ENCODE assay signal across 8 cellular contexts in the genomic region with DNA sequence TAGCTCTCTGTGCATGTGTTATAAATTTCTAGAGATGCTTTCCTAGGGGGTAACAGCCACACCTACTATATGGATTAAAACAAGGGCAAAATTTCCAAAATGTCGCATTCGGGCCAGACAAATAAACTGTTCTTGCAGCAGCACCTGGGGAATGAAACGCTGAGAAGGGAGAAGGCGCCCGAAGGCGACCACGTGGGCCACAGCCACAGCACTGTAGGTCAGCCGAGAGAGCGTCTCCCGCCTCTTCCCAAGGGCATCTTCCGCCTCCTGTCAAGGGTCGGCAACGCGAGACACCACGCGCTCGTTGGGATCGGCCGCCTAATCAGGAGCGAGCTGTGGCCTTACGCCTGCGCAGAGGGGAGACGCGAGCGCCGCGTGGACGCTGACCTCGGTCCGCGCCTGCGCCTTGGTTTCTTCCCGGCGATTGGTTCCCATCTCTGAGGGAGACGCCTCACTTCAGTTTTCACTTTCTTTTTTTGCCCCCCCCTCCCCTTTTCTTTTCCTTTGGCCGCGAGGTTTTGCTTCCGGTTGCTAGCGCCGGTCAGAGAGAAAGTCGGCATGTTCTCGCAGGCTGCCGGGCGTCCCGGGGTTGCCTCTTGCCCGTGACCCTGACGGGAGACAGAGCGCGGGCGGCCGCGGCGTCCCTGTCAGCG. TPM values are rescaled to one million over a fixed set of nuclear protein-coding genes. Genes with fewer than 3 reads are reported as not detected.
DNase-seq lines count a peak whose midpoint lies in the region; ATAC-seq and FAIRE-seq lines count a peak whose summit lies in the region.

A gene with protein sequence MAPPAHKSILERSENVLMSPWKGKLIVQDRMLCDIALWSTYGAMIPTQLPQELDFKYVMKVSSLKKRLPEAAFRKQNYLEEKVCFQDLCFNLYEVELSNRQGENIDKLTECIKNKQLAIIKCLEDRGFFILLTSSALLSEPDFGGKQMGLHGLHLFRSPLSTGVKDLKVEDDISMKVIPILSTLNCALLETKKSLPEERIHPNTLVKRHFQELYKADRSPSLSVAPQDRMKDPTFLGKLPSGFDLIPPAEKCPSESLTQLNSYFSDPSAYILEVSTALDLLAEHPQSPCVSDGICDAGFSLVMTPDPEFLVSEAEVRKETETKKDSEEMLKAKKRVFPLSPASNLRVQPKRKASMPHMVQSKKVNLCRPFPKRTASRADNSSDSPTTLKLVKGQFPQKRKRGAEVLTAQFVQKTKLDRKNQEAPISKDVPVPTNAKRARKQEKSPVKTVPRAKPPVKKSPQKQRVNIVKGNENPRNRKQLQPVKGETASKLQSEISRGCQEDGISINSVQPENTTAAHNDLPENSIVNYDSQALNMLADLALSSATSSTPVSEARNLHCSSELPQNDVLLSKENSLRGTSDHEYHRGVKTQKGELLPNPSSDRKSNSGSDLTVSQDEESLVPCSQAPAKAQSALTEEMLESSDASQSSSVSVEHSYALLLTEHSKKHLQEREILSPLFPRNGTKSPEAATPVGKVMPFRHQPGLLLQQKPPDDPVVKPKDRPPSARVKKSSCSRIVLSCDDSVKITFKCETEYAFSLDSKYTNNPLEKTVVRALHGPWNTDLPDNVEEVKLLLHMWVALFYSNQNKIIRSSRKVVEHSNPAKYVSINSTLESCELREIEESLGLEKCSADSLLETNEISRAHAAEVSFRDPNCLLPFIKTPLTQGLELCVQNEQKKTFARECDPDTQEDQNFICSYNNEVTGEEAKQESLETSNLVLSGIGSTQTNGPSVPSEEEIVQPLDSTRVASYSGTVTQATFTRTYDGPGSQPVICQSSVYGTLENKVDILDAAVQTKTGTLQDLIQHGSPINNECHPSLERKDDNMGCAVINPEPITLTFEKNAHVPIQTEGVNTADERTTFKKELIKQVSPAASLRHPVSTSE (N-terminal part only) (plus strand): TSS at position 521 of the 653 bp plus-strand sequence. CDS start 35,805 bp downstream, outside the sequence.

- DNase-seq in GM18507 (ENCODE audit: extremely low spot score, insufficient read length, low read depth) (peak; percentile 94), NCI-H2081 (lab: John Stamatoyannopoulos, UW) (peak; percentile 94 to 95), T1000 (lab: John Stamatoyannopoulos, UW) (peak; percentile 85), astrocyte of the hippocampus (ENCODE audit: low read depth, low spot score) (peak; percentile 99), hepatic stellate cell (ENCODE audit: low spot score) (peak; percentile 97), aorta (peak; percentile 99)

- H3K4me3 ChIP-seq in rectal smooth muscle tissue (ENCODE audit: low read length): peak within 1 kb of the TSS; percentile 94
- peak within 1 kb of the TSS; percentile 81 to 90 for H3K4me3 ChIP-seq in aorta (ENCODE audit: low read length in 2 of 2)

- H3K27ac ChIP-seq in rectal smooth muscle tissue (ENCODE audit: low read depth, low read length) (peak within 1 kb of the TSS; percentile 72), aorta (ENCODE audit: low read depth in 1 of 2, low read length in 2 of 2) (peak within 1 kb of the TSS in 1 of 2 donors; percentile 73)

- H3K27me3 ChIP-seq in rectal smooth muscle tissue (ENCODE audit: control insufficient read depth, insufficient read depth, low read length) (no peaks in the 10 kb centered on the region), aorta (ENCODE audit: control insufficient read depth in 1 of 2, insufficient read depth in 2 of 2, low read length in 1 of 2) (no peaks in the 10 kb centered on the region)

- intact Hi-C loops in aorta (cut with DNase I): loop anchor here (10.0 kb wide), 2 partner anchors 130 to 190 kb away; a partner anchor contains a TSS

- no peaks in the 10 kb centered on the region for H3K9me3 ChIP-seq in aorta (ENCODE audit: control insufficient read depth, low read length)

- H3K9ac ChIP-seq in rectal smooth muscle tissue (ENCODE audit: low read length): peak within 1 kb of the TSS; percentile 68

- peak; percentile 66 for ATAC-seq in HG02981 (IDR thresholded peaks at IDR 0.05; ENCODE audit: unreplicated experiment)
- peak; percentile 97 for ATAC-seq in aorta (ENCODE audit: low FRiP score)

- H3K36me3 ChIP-seq in rectal smooth muscle tissue (ENCODE audit: control insufficient read depth, insufficient read depth, low read length) (no peaks in the 10 kb centered on the region), aorta (ENCODE audit: control insufficient read depth in 1 of 2, insufficient read depth in 2 of 2, low read length in 1 of 2) (no peaks in the 10 kb centered on the region)

- 0 to 1% methylated on average over 53 to 54 of the region's 54 CpGs for WGBS in aorta, 2 donors

- peaks cover 6% of the 10 kb centered on the region for H3K4me1 ChIP-seq in rectal smooth muscle tissue (ENCODE audit: control insufficient read depth, insufficient read depth, low read length)
- no peaks in the 10 kb centered on the region for H3K4me1 ChIP-seq in aorta (ENCODE audit: control insufficient read depth in 1 of 2, insufficient read depth in 2 of 2, low read length in 2 of 2)

- peak; percentile 97 for FAIRE-seq in GM18507 (lab: Jason Lieb, UNC)

RNA-seq across cellular contexts. Expression of the gene that starts here (rescaled TPM):
- total RNA-seq in aorta: 10 to 100 TPM; 68.2 to 72.6 TPM
- 10 to 100 TPM in 1 of 2 donors, 1 to 10 TPM in 1; 2.3 to 11.0 TPM for polyA plus RNA-seq in aorta
